ENCODE assay signal across 1 cellular context in genomic region chr20:24992420-24993205, GRCh38.
TF ChIP-seq lines count a peak whose summit lies in the region.

Gene APMAP, minus strand, starts transcription at chr20:24992751. Its CDS starts 63 bp downstream, at chr20:24992688.

TF ChIP-seq in SK-N-SH, 30 proteins besides CTCF, POLR2A, EP300 and RAD21 (continued from another document):
- no peak for TF ChIP-seq ZBTB33 (IDR thresholded peaks at IDR 0.05; ENCODE audit: borderline replicate concordance, low read depth)
- no peak for TF ChIP-seq TCF12 (IDR thresholded peaks at IDR 0.05)
- no peak for TF ChIP-seq RXRA (IDR thresholded peaks at IDR 0.05; ENCODE audit: borderline replicate concordance, low read depth)
- peak; percentile 73 for TF ChIP-seq MXI1 (IDR thresholded peaks at IDR 0.05; ENCODE audit: low read depth, low read length)
- TF ChIP-seq SMC3 (IDR thresholded peaks at IDR 0.05; ENCODE audit: low read depth, low read length) = no peak
- no peak for TF ChIP-seq IRF3 (IDR thresholded peaks at IDR 0.05; ENCODE audit: low read depth, low read length)
- TF ChIP-seq USF2 (IDR thresholded peaks at IDR 0.05; ENCODE audit: borderline replicate concordance, low read depth, low read length) = no peak
- TF ChIP-seq ELF1 (IDR thresholded peaks at IDR 0.05) = peak; percentile 87
- TF ChIP-seq POLR2AphosphoS5 (IDR thresholded peaks at IDR 0.05; ENCODE audit: low read depth, low read length) = peak; percentile 89
- no peak; the same call in 1 of the 2 replicates for TF ChIP-seq RFX5 (IDR thresholded peaks at IDR 0.05; ENCODE audit: low read length)
- TF ChIP-seq JUND (IDR thresholded peaks at IDR 0.05) = no peak
